ENCODE assay signal across 33 cellular contexts in genomic region chr2:9660154-9660553, GRCh38.
"Had no signal": no experiment of that assay in that cellular context is flagged by ENCODE, and none has a peak within 500 bp of the region (broad histone marks: within the 10 kb centered on the region; RNA-seq: fewer than 3 reads in every experiment).

No MANE protein-coding gene starts in this region.

- H3K27ac ChIP-seq: ascending aorta, body of pancreas, breast epithelium, SJCRH30, SK-N-MC had no signal

- FAIRE-seq: TTC549 had no signal

- ATAC-seq: activated CD8-positive, alpha-beta T cell treated with anti-CD3 and anti-CD28 coated beads for 36 hours; activated T-cell treated with anti-CD3 and anti-CD28 coated beads, Interleukin-2, amount 50 U/mL, for 72 hours; activated T-helper 17 cell treated with anti-CD3 and anti-CD28 coated beads, Interleukin-2, amount 50 U/mL, for 72 hours; body of pancreas had no signal

- H3K9me3 ChIP-seq: ascending aorta, body of pancreas, breast epithelium, SJCRH30 had no signal

- H3K36me3 ChIP-seq: ascending aorta, breast epithelium, SJCRH30 had no signal

- H3K4me3 ChIP-seq: ascending aorta, body of pancreas, breast epithelium, SJCRH30, SK-N-MC had no signal

- DNase-seq: activated CD4-positive, alpha-beta T cell treated with anti-CD3 and anti-CD28 coated beads, Interleukin-2, amount 10 ng/mL, durations not matched to agents 24 days and 14 days; activated CD4-positive, alpha-beta T cell treated with anti-CD3 and anti-CD28 coated beads, Interleukin-2, amount 50 U/mL, for 4 hours; activated CD8-positive, alpha-beta T cell treated with anti-CD3 and anti-CD28 coated beads for 36 hours; activated effector memory CD4-positive, alpha-beta T cell treated with anti-CD3 and anti-CD28 coated beads, Interleukin-2, amount 50 U/mL, for 16 hours; activated naive CD4-positive, alpha-beta T cell; activated naive CD4-positive, alpha-beta T cell treated with anti-CD3 and anti-CD28 coated beads, Interleukin-2, amount 50 U/mL, for 16 hours; activated naive CD8-positive, alpha-beta T cell treated with anti-CD3 and anti-CD28 coated beads for 36 hours; activated T-cell treated with anti-CD3 and anti-CD28 coated beads, Interleukin-2, amount 50 U/mL, for 1 hour; activated T-cell treated with anti-CD3 and anti-CD28 coated beads, Interleukin-2, amount 50 U/mL, for 72 hours; amniotic stem cell; body of pancreas; Kasumi-1; KG1; MM.1S; MV-4-11; NCI-H1092; NCI-H146; NCI-H187; NCI-H2029 treated with DMSO at 0.1 percent for 48 hours; NCI-H2107; NCI-H2171; NCI-H510A; NCI-H526; NCI-H748 treated with DMSO at 0.1 percent for 48 hours; SHP77; SJCRH30; T-helper 2 cell; T-helper 9 cell had no signal

- H3K4me1 ChIP-seq: ascending aorta, breast epithelium had no signal

- H3K27me3 ChIP-seq: ascending aorta, body of pancreas, breast epithelium, SJCRH30 had no signal
